25 cellular contexts compared by ENCODE assay signal in the genomic region with DNA sequence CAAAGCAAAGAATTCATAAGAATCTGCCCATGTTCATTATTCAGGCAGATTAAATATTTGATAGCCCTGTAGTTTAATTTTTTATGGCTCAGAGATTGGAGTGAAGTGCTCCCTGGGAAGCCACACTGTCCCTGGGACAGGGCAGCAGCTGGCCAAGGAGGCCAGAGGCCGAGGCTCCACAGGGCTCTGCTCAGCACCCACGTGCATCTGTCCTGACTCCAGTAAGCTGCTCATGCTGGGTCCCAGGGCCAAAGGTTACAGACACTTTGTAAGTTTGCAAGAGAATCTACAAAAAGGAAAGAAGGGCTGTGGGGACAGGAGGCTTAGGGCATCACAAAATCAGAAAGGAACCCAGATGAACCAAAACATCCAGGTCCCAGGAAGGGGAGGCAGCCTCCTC.
"Had no signal": no experiment of that assay in that cellular context is flagged by ENCODE, and none has a peak within 500 bp of the region (broad histone marks: within the 10 kb centered on the region; RNA-seq: fewer than 3 reads in every experiment).

No MANE protein-coding gene starts in this region.

- H3K36me3 ChIP-seq: esophagus muscularis mucosa, gastroesophageal sphincter, heart left ventricle, left ventricle myocardium inferior, lower lobe of right lung, neutrophil, spleen, tibial artery had no signal

- H3K4me3 ChIP-seq: coronary artery, esophagus muscularis mucosa, gastroesophageal sphincter, heart left ventricle, hepatocyte, left ventricle myocardium inferior, lower lobe of right lung, psoas muscle, skin epidermis, spleen, testis, tibial artery had no signal

- H3K27ac ChIP-seq: coronary artery, foreskin keratinocyte, heart left ventricle, hepatocyte, left ventricle myocardium inferior, lower lobe of right lung, neutrophil, psoas muscle, skin epidermis, spleen, testis, tibial artery had no signal

- H3K4me1 ChIP-seq: left ventricle myocardium inferior, lower lobe of right lung, spleen, testis had no signal

- H3K4me2 ChIP-seq: hepatocyte had no signal

- H3K79me2 ChIP-seq: hepatocyte had no signal

- H2AFZ ChIP-seq: hepatocyte had no signal

- DNase-seq: dermis blood vessel endothelial cell; effector memory CD4-positive, alpha-beta T cell; foreskin keratinocyte; heart left ventricle; kidney; left ventricle myocardium inferior; lower lobe of right lung; natural killer cell; posterior cingulate gyrus; psoas muscle; right cardiac atrium; spleen; stimulated activated CD4-positive, alpha-beta T cell treated with anti-CD3 and anti-CD28 coated beads, Interleukin-4, amount 100 ng/mL, for 4 hours; stimulated activated naive CD8-positive, alpha-beta T cell treated with anti-CD3 and anti-CD28 coated beads, Interleukin-15, Interleukin-2, amounts not matched to agents 100 U/mL and 50 U/mL, for 24 hours; substantia nigra; testis; tibial artery had no signal

- H3K9me3 ChIP-seq: esophagus muscularis mucosa, gastroesophageal sphincter, heart left ventricle, left ventricle myocardium inferior, lower lobe of right lung, neutrophil, psoas muscle, spleen, testis, tibial artery had no signal

- H3K27me3 ChIP-seq: esophagus muscularis mucosa, foreskin keratinocyte, gastroesophageal sphincter, heart left ventricle, hepatocyte, spleen, testis, tibial artery had no signal

- FAIRE-seq: endothelial cell of umbilical vein, kidney had no signal

- ATAC-seq: foreskin keratinocyte; gastroesophageal sphincter; heart left ventricle; lower lobe of right lung; natural killer cell; psoas muscle; right cardiac atrium; stimulated activated memory B cell treated with anti-CD40 and anti-IgM and Interleukin-4, amounts not matched to agents 10 μg/mL and 1 μg/mL and 100 μg/mL, for 72 hours; stimulated activated naive CD8-positive, alpha-beta T cell treated with anti-CD3 and anti-CD28 coated beads, Interleukin-15, Interleukin-2, amounts not matched to agents 100 U/mL and 50 U/mL, for 24 hours had no signal
